Comparison of ENCODE assay signal across 1 cellular context in the genomic region with DNA sequence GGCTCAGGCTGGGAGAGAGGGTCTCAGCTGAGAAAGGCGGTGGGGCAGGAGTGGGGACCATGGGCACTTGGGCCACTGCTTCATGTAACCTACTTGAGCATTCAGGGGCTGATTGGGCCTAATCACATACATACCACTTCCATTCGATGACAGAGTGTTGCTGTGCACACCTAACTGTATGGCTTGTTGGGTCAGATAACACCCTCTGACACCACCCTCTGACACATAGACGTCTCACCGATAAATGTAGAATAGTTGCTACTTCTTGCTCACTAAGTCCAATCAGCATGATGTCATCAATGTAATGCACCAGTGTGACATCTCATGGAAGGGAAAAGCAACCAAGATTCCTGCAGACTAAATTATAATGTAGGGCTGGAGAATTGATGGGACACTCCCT.
TF ChIP-seq lines count a peak whose summit lies in the region.

No MANE protein-coding gene starts in this region.

TF ChIP-seq in HEK293, 187 proteins besides CTCF, POLR2A, EP300 and RAD21:
- TF ChIP-seq, protein P1, sequence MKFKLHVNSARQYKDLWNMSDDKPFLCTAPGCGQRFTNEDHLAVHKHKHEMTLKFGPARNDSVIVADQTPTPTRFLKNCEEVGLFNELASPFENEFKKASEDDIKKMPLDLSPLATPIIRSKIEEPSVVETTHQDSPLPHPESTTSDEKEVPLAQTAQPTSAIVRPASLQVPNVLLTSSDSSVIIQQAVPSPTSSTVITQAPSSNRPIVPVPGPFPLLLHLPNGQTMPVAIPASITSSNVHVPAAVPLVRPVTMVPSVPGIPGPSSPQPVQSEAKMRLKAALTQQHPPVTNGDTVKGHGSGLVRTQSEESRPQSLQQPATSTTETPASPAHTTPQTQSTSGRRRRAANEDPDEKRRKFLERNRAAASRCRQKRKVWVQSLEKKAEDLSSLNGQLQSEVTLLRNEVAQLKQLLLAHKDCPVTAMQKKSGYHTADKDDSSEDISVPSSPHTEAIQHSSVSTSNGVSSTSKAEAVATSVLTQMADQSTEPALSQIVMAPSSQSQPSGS (tag by site-specific recombination; IDR thresholded peaks at IDR 0.05; ENCODE audit: low read depth), result peak; percentile 41; the same call in 1 of the 2 replicates
